Comparison of ENCODE assay signal across 19 cellular contexts in the genomic region with DNA sequence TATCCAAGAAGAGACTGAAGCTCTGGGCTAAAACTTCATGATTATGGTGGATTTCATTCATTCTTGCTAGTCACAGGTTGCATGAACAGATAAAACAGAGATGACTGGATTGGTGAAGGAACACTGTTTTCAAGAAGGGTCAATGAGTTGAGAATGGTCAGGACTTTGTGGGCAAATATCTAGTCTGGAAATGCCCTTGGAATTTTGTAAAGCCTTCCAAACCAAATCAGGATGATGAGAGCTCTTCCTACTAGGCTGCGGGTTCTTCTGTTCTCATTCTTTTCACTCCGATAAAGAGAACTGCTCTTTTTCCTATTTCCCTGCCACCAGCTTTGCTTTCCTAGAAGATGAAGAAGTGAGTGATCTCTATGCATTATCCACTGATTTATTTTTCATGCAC.
DNase-seq lines count a peak whose midpoint lies in the region; ATAC-seq and TF ChIP-seq lines count a peak whose summit lies in the region.
"Had no signal": no experiment of that assay in that cellular context is flagged by ENCODE, and none has a peak within 500 bp of the region (broad histone marks: within the 10 kb centered on the region; RNA-seq: fewer than 3 reads in every experiment).

No MANE protein-coding gene starts in this region.

- H3K27me3 ChIP-seq in RWPE2 (ENCODE audit: insufficient read depth, poor library complexity, severe bottlenecking): no peaks in the 10 kb centered on the region
- H3K27me3 ChIP-seq: adrenal gland, MG63, right lobe of liver had no signal

- TF ChIP-seq CTCF in RWPE2 (IDR thresholded peaks at IDR 0.05; ENCODE audit: poor library complexity, severe bottlenecking): no peak
- TF ChIP-seq CTCF in chondrocyte (IDR thresholded peaks at IDR 0.05): no peak
- no peak for TF ChIP-seq CTCF in osteocyte (IDR thresholded peaks at IDR 0.05)

- H3K9me3 Mint-ChIP-seq in T-helper 1 cell treated with Interleukin-12 subunit alpha and Interleukin-12 subunit beta and Interleukin-4 antibody, amounts not matched to agents 30 μg/mL and 1 μg/mL, for 36 hours: no peaks in the 10 kb centered on the region
- H3K9me3 Mint-ChIP-seq in chondrocyte (ENCODE audit: low read depth): no peaks in the 10 kb centered on the region
- no peaks in the 10 kb centered on the region for H3K9me3 Mint-ChIP-seq in osteocyte (ENCODE audit: unreplicated experiment)

- DNase-seq in T-helper 1 cell (no peak), RWPE2 (ENCODE audit: low spot score) (no peak), chondrocyte (ENCODE audit: low spot score) (no peak), osteocyte (ENCODE audit: extremely low spot score, unreplicated experiment) (no peak)
- DNase-seq: adrenal gland, COR-L47, cortex of kidney, GDM1, left ventricle myocardium superior, MG63, NCI-H2029 treated with DMSO at 0.1 percent for 48 hours, NCI-H774, right lobe of liver, RPMI8226 had no signal

- 0 out of 2 replicates have a peak, but pooled peaks cover 7% of the 10 kb centered on the region for H3K36me3 ChIP-seq in RWPE2 (ENCODE audit: low read depth)

- peaks cover 62% of the 10 kb centered on the region for H3K4me1 Mint-ChIP-seq in T-helper 1 cell treated with Interleukin-12 subunit alpha and Interleukin-12 subunit beta and Interleukin-4 antibody, amounts not matched to agents 30 μg/mL and 1 μg/mL, for 36 hours (ENCODE audit: low read depth)
- peaks cover 82% of the 10 kb centered on the region for H3K4me1 Mint-ChIP-seq in chondrocyte (ENCODE audit: low read depth)
- H3K4me1 Mint-ChIP-seq in osteocyte (ENCODE audit: unreplicated experiment): peaks cover 83% of the 10 kb centered on the region

- H3K4me3 Mint-ChIP-seq in T-helper 1 cell treated with Interleukin-12 subunit alpha and Interleukin-12 subunit beta and Interleukin-4 antibody, amounts not matched to agents 30 μg/mL and 1 μg/mL, for 36 hours: no peak overlapping the region
- H3K4me3 Mint-ChIP-seq in chondrocyte (ENCODE audit: unreplicated experiment): no peak overlapping the region
- no peak overlapping the region for H3K4me3 Mint-ChIP-seq in osteocyte (ENCODE audit: unreplicated experiment)

- H3K4me3 ChIP-seq in RWPE2 (ENCODE audit: severe bottlenecking): no peak overlapping the region
- H3K4me3 ChIP-seq: adrenal gland, MG63, right lobe of liver had no signal

- H3K9me3 ChIP-seq in RWPE2 (ENCODE audit: severe bottlenecking): no peaks in the 10 kb centered on the region
- H3K9me3 ChIP-seq: adrenal gland, MG63, right lobe of liver had no signal

- ATAC-seq in RWPE2 (ENCODE audit: low read depth) (no peak), HG03354 (IDR thresholded peaks at IDR 0.05; ENCODE audit: poor library complexity, severe bottlenecking, unreplicated experiment) (no peak), GM21381 (IDR thresholded peaks at IDR 0.05; ENCODE audit: unreplicated experiment) (no peak), GM18867 (IDR thresholded peaks at IDR 0.05; ENCODE audit: unreplicated experiment) (no peak)
- ATAC-seq: esophagus mucosa, left ventricle myocardium superior, right lobe of liver had no signal

- H3K27ac Mint-ChIP-seq in T-helper 1 cell treated with Interleukin-12 subunit alpha and Interleukin-12 subunit beta and Interleukin-4 antibody, amounts not matched to agents 30 μg/mL and 1 μg/mL, for 36 hours: peak overlapping the region; percentile 38
- H3K27ac Mint-ChIP-seq in chondrocyte (ENCODE audit: unreplicated experiment): peak overlapping the region; percentile 62
- H3K27ac Mint-ChIP-seq in osteocyte (ENCODE audit: unreplicated experiment): peak overlapping the region; percentile 57

- peaks cover 35% of the 10 kb centered on the region for H3K4me1 ChIP-seq in RWPE2 (ENCODE audit: insufficient read depth, poor library complexity, severe bottlenecking)
- H3K4me1 ChIP-seq: right lobe of liver had no signal

- peaks cover 75% of the 10 kb centered on the region for H3K36me3 Mint-ChIP-seq in T-helper 1 cell treated with Interleukin-12 subunit alpha and Interleukin-12 subunit beta and Interleukin-4 antibody, amounts not matched to agents 30 μg/mL and 1 μg/mL, for 36 hours (ENCODE audit: low read depth)
- H3K36me3 Mint-ChIP-seq in chondrocyte (ENCODE audit: low read depth) (peaks cover 58% of the 10 kb centered on the region), osteocyte (ENCODE audit: unreplicated experiment) (peaks cover 72% of the 10 kb centered on the region)

- H3K27ac ChIP-seq in RWPE2 (ENCODE audit: poor library complexity, severe bottlenecking): peak overlapping the region; percentile 21
- H3K27ac ChIP-seq: adrenal gland, right lobe of liver had no signal

- no peaks in the 10 kb centered on the region for H3K27me3 Mint-ChIP-seq in T-helper 1 cell treated with Interleukin-12 subunit alpha and Interleukin-12 subunit beta and Interleukin-4 antibody, amounts not matched to agents 30 μg/mL and 1 μg/mL, for 36 hours (ENCODE audit: low read depth)
- H3K27me3 Mint-ChIP-seq in chondrocyte (ENCODE audit: low read depth): no peaks in the 10 kb centered on the region
- no peaks in the 10 kb centered on the region for H3K27me3 Mint-ChIP-seq in osteocyte (ENCODE audit: unreplicated experiment)
